ENCODE assay signal across 11 cellular contexts in the genomic region with DNA sequence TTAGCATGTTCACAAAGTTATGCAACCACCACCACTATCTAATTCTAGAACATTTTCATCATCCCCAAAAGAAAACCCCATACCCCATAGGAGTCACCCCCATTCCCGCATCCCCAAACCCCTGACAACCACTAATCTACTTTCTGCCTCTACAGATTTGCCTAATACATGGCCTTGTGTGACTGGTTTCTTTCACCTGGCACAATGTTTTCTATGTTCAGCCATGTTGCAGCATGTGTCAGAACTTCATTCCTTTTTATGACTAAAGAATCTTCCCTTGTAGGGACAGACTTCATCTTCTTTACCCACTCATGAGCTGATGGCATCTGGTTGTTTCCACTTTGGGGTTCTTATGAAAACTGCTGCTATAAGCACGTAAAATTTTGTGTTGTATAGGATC. TPM values are rescaled to one million over a fixed set of nuclear protein-coding genes. Genes with fewer than 3 reads are reported as not detected.
DNase-seq lines count a peak whose midpoint lies in the region; ATAC-seq and TF ChIP-seq lines count a peak whose summit lies in the region.
"Had no signal": no experiment of that assay in that cellular context is flagged by ENCODE, and none has a peak within 500 bp of the region (broad histone marks: within the 10 kb centered on the region; RNA-seq: fewer than 3 reads in every experiment).

No MANE protein-coding gene starts in this region.

- H3K4me1 ChIP-seq in left lung (peaks cover 28 to 99% of the 10 kb centered on the region in 2 donors), thymus (ENCODE audit: control insufficient read depth, insufficient read depth, low read length) (peaks cover 32% of the 10 kb centered on the region), ovary (ENCODE audit: insufficient read depth) (peaks cover 10% of the 10 kb centered on the region)

- no peaks in the 10 kb centered on the region for H3K36me3 ChIP-seq in left lung
- H3K36me3 ChIP-seq in thymus (ENCODE audit: control insufficient read depth, insufficient read depth) = no peaks in the 10 kb centered on the region
- no peaks in the 10 kb centered on the region for H3K36me3 ChIP-seq in ovary

- no peak for DNase-seq in activated T-cell treated with anti-CD3 and anti-CD28 coated beads, Interleukin-2, amount 50 U/mL, for 24 hours
- no peak for DNase-seq in activated T-cell treated with anti-CD3 and anti-CD28 coated beads for 4 hours
- DNase-seq in activated T-helper 1 cell treated with anti-CD3 and anti-CD28 coated beads, Interleukin-12 subunit alpha, Interleukin-12 subunit beta, Interleukin-2, Interleukin-4 antibody, amounts not matched to agents 30 ng/mL and 10 ng/mL and 1 ng/mL, durations not matched to agents 14 hours and 24 hours and 36 hours (ENCODE audit: low spot score) = no peak
- no peak for DNase-seq in left lung
- DNase-seq in ovary = no peak
- DNase-seq: KBM-7, NCI-H510A, T-helper 9 cell had no signal

- H3K4me3 ChIP-seq in left lung (no peak overlapping the region), thymus (ENCODE audit: low read length) (no peak overlapping the region), ovary (no peak overlapping the region)

- no peaks in the 10 kb centered on the region for H3K9me3 Mint-ChIP-seq in activated T-cell treated with anti-CD3 and anti-CD28 coated beads, Interleukin-2, amount 50 U/mL, for 24 hours
- H3K9me3 Mint-ChIP-seq in activated T-helper 1 cell treated with anti-CD3 and anti-CD28 coated beads, Interleukin-12 subunit alpha, Interleukin-12 subunit beta, Interleukin-2, Interleukin-4 antibody, amounts not matched to agents 30 ng/mL and 10 ng/mL and 1 ng/mL, durations not matched to agents 14 hours and 24 hours and 36 hours = no peaks in the 10 kb centered on the region

- no peak for TF ChIP-seq POLR2A in ovary (IDR thresholded peaks at IDR 0.05)

- H3K27ac ChIP-seq in left lung (peak overlapping the region; percentile 79 to 94), thymus (ENCODE audit: low read depth) (peak overlapping the region; percentile 82), ovary (peak overlapping the region in 1 of 2 donors; percentile 4)

- H3K4me3 Mint-ChIP-seq in activated T-cell treated with anti-CD3 and anti-CD28 coated beads, Interleukin-2, amount 50 U/mL, for 24 hours = peak overlapping the region; percentile 76
- H3K4me3 Mint-ChIP-seq in activated T-helper 1 cell treated with anti-CD3 and anti-CD28 coated beads, Interleukin-12 subunit alpha, Interleukin-12 subunit beta, Interleukin-2, Interleukin-4 antibody, amounts not matched to agents 30 ng/mL and 10 ng/mL and 1 ng/mL, durations not matched to agents 14 hours and 24 hours and 36 hours = peak overlapping the region; percentile 29

- intact Hi-C loops in activated T-helper 1 cell treated with anti-CD3 and anti-CD28 coated beads, Interleukin-12 subunit alpha, Interleukin-12 subunit beta, Interleukin-2, Interleukin-4 antibody, amounts not matched to agents 30 ng/mL and 10 ng/mL and 1 ng/mL, durations not matched to agents 14 hours and 24 hours and 36 hours (cut with micrococcal nuclease) = no loop called here
- intact Hi-C loops in left lung (cut with DNase I) (no loop called here), ovary (cut with DNase I) (no loop called here)

- TF ChIP-seq CTCF in left lung (IDR thresholded peaks at IDR 0.05) (no peak), ovary (IDR thresholded peaks at IDR 0.05) (no peak)

- H3K27me3 ChIP-seq in left lung (no peaks in the 10 kb centered on the region), thymus (ENCODE audit: control insufficient read depth, insufficient read depth) (no peaks in the 10 kb centered on the region), ovary (no peaks in the 10 kb centered on the region)

- WGBS in thymus = 78% methylated on average over 2 of the region's 2 CpGs
- WGBS in ovary, 3 donors = 67 to 75% (median 70%) methylated on average over 2 of the region's 2 CpGs

- ATAC-seq in left lung (no peak), SK-N-SH treated with all-trans-retinoic acid at 6 μM for 48 hours (no peak), HG03565 (IDR thresholded peaks at IDR 0.05; ENCODE audit: unreplicated experiment) (no peak)

- H3K4me1 Mint-ChIP-seq in activated T-cell treated with anti-CD3 and anti-CD28 coated beads, Interleukin-2, amount 50 U/mL, for 24 hours (ENCODE audit: low read depth) = peaks cover 97% of the 10 kb centered on the region
- H3K4me1 Mint-ChIP-seq in activated T-helper 1 cell treated with anti-CD3 and anti-CD28 coated beads, Interleukin-12 subunit alpha, Interleukin-12 subunit beta, Interleukin-2, Interleukin-4 antibody, amounts not matched to agents 30 ng/mL and 10 ng/mL and 1 ng/mL, durations not matched to agents 14 hours and 24 hours and 36 hours (ENCODE audit: low read depth) = peaks cover 92% of the 10 kb centered on the region

- H3K36me3 Mint-ChIP-seq in activated T-cell treated with anti-CD3 and anti-CD28 coated beads, Interleukin-2, amount 50 U/mL, for 24 hours (ENCODE audit: low read depth) = peaks cover 25% of the 10 kb centered on the region
- peaks cover 21% of the 10 kb centered on the region for H3K36me3 Mint-ChIP-seq in activated T-helper 1 cell treated with anti-CD3 and anti-CD28 coated beads, Interleukin-12 subunit alpha, Interleukin-12 subunit beta, Interleukin-2, Interleukin-4 antibody, amounts not matched to agents 30 ng/mL and 10 ng/mL and 1 ng/mL, durations not matched to agents 14 hours and 24 hours and 36 hours (ENCODE audit: low read depth)

- no peak for TF ChIP-seq EP300 in ovary (IDR thresholded peaks at IDR 0.05)

- H3K27ac Mint-ChIP-seq in activated T-cell treated with anti-CD3 and anti-CD28 coated beads, Interleukin-2, amount 50 U/mL, for 24 hours = peak overlapping the region; percentile 100
- H3K27ac Mint-ChIP-seq in activated T-helper 1 cell treated with anti-CD3 and anti-CD28 coated beads, Interleukin-12 subunit alpha, Interleukin-12 subunit beta, Interleukin-2, Interleukin-4 antibody, amounts not matched to agents 30 ng/mL and 10 ng/mL and 1 ng/mL, durations not matched to agents 14 hours and 24 hours and 36 hours = peak overlapping the region; percentile 91

- H3K9me3 ChIP-seq in left lung (no peaks in the 10 kb centered on the region), thymus (ENCODE audit: control insufficient read depth) (no peaks in the 10 kb centered on the region), ovary (no peaks in the 10 kb centered on the region)

- no peaks in the 10 kb centered on the region for H3K27me3 Mint-ChIP-seq in activated T-cell treated with anti-CD3 and anti-CD28 coated beads, Interleukin-2, amount 50 U/mL, for 24 hours
- no peaks in the 10 kb centered on the region for H3K27me3 Mint-ChIP-seq in activated T-helper 1 cell treated with anti-CD3 and anti-CD28 coated beads, Interleukin-12 subunit alpha, Interleukin-12 subunit beta, Interleukin-2, Interleukin-4 antibody, amounts not matched to agents 30 ng/mL and 10 ng/mL and 1 ng/mL, durations not matched to agents 14 hours and 24 hours and 36 hours (ENCODE audit: insufficient read depth)

TF ChIP-seq in SK-N-SH treated with all-trans-retinoic acid at 6 μM for 48 hours, 23 proteins besides CTCF, POLR2A, EP300 and RAD21:
- TF ChIP-seq TOX (CRISPR knock-in tag; IDR thresholded peaks at IDR 0.05; ENCODE audit: borderline replicate concordance) = no peak
- no peak for TF ChIP-seq ZFP30 (CRISPR knock-in tag; IDR thresholded peaks at IDR 0.05)
TF ChIP-seq in SK-N-SH treated with all-trans-retinoic acid at 6 μM for 48 hours: peak in this region for 0.

RNA-seq across cellular contexts. Expression of a gene that starts 34.6 kb away (rescaled TPM):
- 147 TPM in 2 replicates for total RNA-seq in activated T-helper 1 cell treated with anti-CD3 and anti-CD28 coated beads, Interleukin-12 subunit alpha, Interleukin-12 subunit beta, Interleukin-2, Interleukin-4 antibody, amounts not matched to agents 30 ng/mL and 10 ng/mL and 1 ng/mL, durations not matched to agents 14 hours and 24 hours and 36 hours
- total RNA-seq in left lung (10 to 100 TPM; 65.1 to 96.1 TPM), ovary (10 to 100 TPM; 17.4 to 27.0 (median 24.4) TPM)
- polyA plus RNA-seq in thymus (91.7 TPM), ovary (10 to 100 TPM; 15.1 to 35.3 TPM)
